In the genomic region with DNA sequence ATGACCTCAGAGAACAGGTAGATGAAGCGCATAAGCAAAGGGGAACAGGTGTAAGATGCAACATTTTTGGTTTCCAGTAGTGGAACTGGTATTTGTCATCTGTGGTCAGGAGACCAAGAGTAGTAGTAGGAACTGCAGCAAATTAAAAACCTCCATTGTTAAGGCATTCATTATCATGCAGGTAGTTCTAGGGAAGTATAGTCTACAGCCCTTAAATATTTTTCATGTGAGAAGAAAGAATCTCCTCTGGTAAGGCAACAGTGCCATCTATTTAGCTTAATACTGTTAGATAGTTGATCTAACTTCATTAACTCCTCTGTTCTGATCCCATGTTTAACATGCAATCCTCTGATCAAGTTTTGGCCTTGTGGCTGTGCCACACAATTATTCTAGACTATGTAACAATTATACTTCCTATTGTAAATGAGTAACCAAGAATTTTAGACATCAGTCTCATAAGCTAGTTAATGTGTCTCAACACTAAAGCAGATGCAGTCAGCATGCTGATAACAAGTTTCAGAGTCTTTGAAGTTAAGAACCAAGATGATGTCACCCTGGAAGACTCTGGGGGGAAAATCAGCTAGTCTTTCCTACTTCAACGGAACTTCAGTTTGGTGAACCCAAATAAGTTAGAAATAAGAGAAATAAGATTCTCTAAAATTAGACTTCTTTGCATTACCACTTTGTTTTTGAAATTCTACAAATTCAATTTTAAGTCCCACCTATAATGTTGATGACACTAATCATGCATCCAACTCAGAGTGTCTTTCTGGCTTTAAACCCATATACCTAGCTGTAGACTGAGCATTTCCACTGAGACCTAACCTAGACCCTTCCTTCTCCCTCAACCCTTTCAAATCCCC, we compare ENCODE assay signal across 14 cellular contexts.
DNase-seq lines count a peak whose midpoint lies in the region; ATAC-seq, FAIRE-seq and TF ChIP-seq lines count a peak whose summit lies in the region.
"Had no signal": no experiment of that assay in that cellular context is flagged by ENCODE, and none has a peak within 500 bp of the region (broad histone marks: within the 10 kb centered on the region; RNA-seq: fewer than 3 reads in every experiment).

No MANE protein-coding gene starts in this region.

- TF ChIP-seq CTCF in right lobe of liver (IDR thresholded peaks at IDR 0.05) (no peak), suprapubic skin (IDR thresholded peaks at IDR 0.05) (no peak), adrenal gland (IDR thresholded peaks at IDR 0.05) (no peak)

- H3K4me1 ChIP-seq in right lobe of liver = no peaks in the 10 kb centered on the region
- H3K4me1 ChIP-seq in suprapubic skin = peaks cover 11% of the 10 kb centered on the region
- H3K4me1 ChIP-seq in adrenal gland (replicated peaks in 1 of 2) = no peaks in the 10 kb centered on the region
- H3K4me1 ChIP-seq: HAP-1 had no signal

- H3K27me3 ChIP-seq in right lobe of liver (no peaks in the 10 kb centered on the region), suprapubic skin (no peaks in the 10 kb centered on the region), adrenal gland (no peaks in the 10 kb centered on the region)

- H3K4me3 ChIP-seq in right lobe of liver (no peak overlapping the region), suprapubic skin (no peak overlapping the region), adrenal gland (no peak overlapping the region)
- H3K4me3 ChIP-seq: HAP-1 had no signal

- H3K9me3 ChIP-seq in right lobe of liver (no peaks in the 10 kb centered on the region), suprapubic skin (no peaks in the 10 kb centered on the region), adrenal gland (replicated peaks in 1 of 3) (no peaks in the 10 kb centered on the region)
- H3K9me3 ChIP-seq: HAP-1 had no signal

- ATAC-seq in GM18873 (IDR thresholded peaks at IDR 0.05; ENCODE audit: low FRiP score, unreplicated experiment) (peak; percentile 91), HG02610 (IDR thresholded peaks at IDR 0.05; ENCODE audit: unreplicated experiment) (peak; percentile 80), HG03520 (IDR thresholded peaks at IDR 0.05; ENCODE audit: unreplicated experiment) (peak; percentile 71), right lobe of liver (peak in 3 of 4 donors; percentile 16 to 80 (median 21))

- WGBS in right lobe of liver (ENCODE audit: insufficient coverage, low coverage, low lambda C conversion rate, missing lambda C conversion rate) = 55% methylated on average over 2 of the region's 2 CpGs
- 88% methylated on average over 2 of the region's 2 CpGs for WGBS in suprapubic skin
- 75 to 90% (median 82%) methylated on average over 2 of the region's 2 CpGs for WGBS in adrenal gland, 4 donors

- no peak for TF ChIP-seq EP300 in suprapubic skin (IDR thresholded peaks at IDR 0.05)

- intact Hi-C loops in right lobe of liver (cut with DNase I) = no loop called here
- intact Hi-C loops in adrenal gland (cut with DNase I) = no loop called here

- TF ChIP-seq POLR2A in right lobe of liver (IDR thresholded peaks at IDR 0.05) (no peak), suprapubic skin (IDR thresholded peaks at IDR 0.05) (no peak), adrenal gland (IDR thresholded peaks at IDR 0.05) (no peak)

- no peak for FAIRE-seq in frontal cortex (lab: Jason Lieb, UNC)
- FAIRE-seq: D721Med, endothelial cell of umbilical vein had no signal

- DNase-seq in right lobe of liver (no peak), frontal cortex (ENCODE audit: low spot score in 2 of 2) (no peak), NCI-H146 treated with DMSO at 0.1 percent for 48 hours (lab: John Stamatoyannopoulos, UW; ENCODE audit: unreplicated experiment) (no peak), suprapubic skin (ENCODE audit: low spot score in 2 of 2) (no peak), adrenal gland (no peak)
- DNase-seq: activated naive CD4-positive, alpha-beta T cell; left cardiac atrium; T-helper 9 cell had no signal

- H3K36me3 ChIP-seq in right lobe of liver (no peaks in the 10 kb centered on the region), suprapubic skin (no peaks in the 10 kb centered on the region), adrenal gland (replicated peaks in 1 of 2) (no peaks in the 10 kb centered on the region)
- H3K36me3 ChIP-seq: HAP-1 had no signal

- H3K27ac ChIP-seq in right lobe of liver = no peak overlapping the region
- H3K27ac ChIP-seq in suprapubic skin = no peak overlapping the region
- no peak overlapping the region for H3K27ac ChIP-seq in adrenal gland

Comparison
In these comparisons a context has a peak if more than half of its experiments do, and no peak if none do; other contexts are left out.
1. ATAC-seq: peak in every context shown above with its lines; median percentile 91 in GM18873; 80 in HG02610; 71 in HG03520; 21 in right lobe of liver.